In the genomic region with DNA sequence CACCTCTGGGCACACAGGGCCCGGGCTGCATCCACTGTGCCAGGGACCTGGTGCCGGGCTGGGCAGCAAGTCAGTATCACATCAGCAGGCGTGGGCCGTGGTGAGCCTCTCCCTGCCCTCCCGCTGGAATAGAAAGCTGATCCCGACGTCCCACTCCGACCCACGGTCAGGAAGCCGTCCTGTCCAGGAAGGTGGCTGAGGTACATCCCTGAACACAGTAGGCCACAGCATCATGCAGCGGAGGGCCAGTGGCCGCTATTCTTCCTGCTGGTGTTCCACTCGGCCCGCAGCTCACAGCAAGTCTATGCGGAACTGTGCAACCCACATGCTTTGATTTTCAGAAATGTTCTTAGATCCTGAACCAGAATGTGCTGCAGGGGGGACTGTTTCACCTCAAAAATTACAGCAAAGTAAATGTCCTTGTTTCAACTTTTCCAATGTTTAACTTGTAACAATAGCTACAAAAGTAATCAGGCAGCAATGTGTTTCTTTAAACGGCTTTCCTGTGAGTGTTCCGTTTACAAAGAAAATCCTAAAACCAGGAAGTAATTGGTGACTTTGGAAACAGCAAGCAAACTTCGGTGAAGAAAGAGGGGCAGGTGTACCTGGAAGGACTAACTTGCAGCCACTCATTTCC, we compare ENCODE assay signal across 1 cellular context.
TF ChIP-seq lines count a peak whose summit lies in the region.

No MANE protein-coding gene starts in this region.

TF ChIP-seq in WTC11, 78 proteins besides CTCF, POLR2A, EP300 and RAD21 (continued from another document):
- TF ChIP-seq, protein P1, sequence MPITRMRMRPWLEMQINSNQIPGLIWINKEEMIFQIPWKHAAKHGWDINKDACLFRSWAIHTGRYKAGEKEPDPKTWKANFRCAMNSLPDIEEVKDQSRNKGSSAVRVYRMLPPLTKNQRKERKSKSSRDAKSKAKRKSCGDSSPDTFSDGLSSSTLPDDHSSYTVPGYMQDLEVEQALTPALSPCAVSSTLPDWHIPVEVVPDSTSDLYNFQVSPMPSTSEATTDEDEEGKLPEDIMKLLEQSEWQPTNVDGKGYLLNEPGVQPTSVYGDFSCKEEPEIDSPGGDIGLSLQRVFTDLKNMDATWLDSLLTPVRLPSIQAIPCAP (CRISPR knock-in tag; IDR thresholded peaks at IDR 0.05): no peak
- TF ChIP-seq ZNF416 (CRISPR knock-in tag; IDR thresholded peaks at IDR 0.05): no peak
- TF ChIP-seq ZNF532 (CRISPR knock-in tag; IDR thresholded peaks at IDR 0.05; ENCODE audit: borderline replicate concordance): no peak
TF ChIP-seq in WTC11: peak in this region for 0.
